18 cellular contexts compared by ENCODE assay signal in genomic region chr19:7978196-7978825, GRCh38. TPM values are rescaled to one million over a fixed set of nuclear protein-coding genes. Genes with fewer than 3 reads are reported as not detected.
DNase-seq lines count a peak whose midpoint lies in the region; FAIRE-seq and TF ChIP-seq lines count a peak whose summit lies in the region.
"Had no signal": no experiment of that assay in that cellular context is flagged by ENCODE, and none has a peak within 500 bp of the region (broad histone marks: within the 10 kb centered on the region; RNA-seq: fewer than 3 reads in every experiment).

No MANE protein-coding gene starts in this region.

- H2AFZ ChIP-seq in SK-N-SH (ENCODE audit: low read depth), result no peak overlapping the region

- CTCF ChIA-PET in SK-N-SH (lab: Yijun Ruan, JAX), result interaction anchor here (0.8 to 1.5 kb wide), 2 partner anchors 9 to 24 kb away, joined by 4 read pairs; no protein-coding TSS in a partner anchor
- CTCF ChIA-PET in activated naive CD4-positive, alpha-beta T cell treated with anti-CD3 and anti-CD28 coated beads, Interleukin-2, amount 10 ng/mL, durations not matched to agents 7 days and 5 days (lab: Charles Lee), result no interaction called here

- peaks cover 26% of the 10 kb centered on the region; the same call in 1 of the 2 replicates for H3K79me2 ChIP-seq in SK-N-SH (ENCODE audit: insufficient read depth)

- H3K27me3 Mint-ChIP-seq in activated naive CD4-positive, alpha-beta T cell treated with anti-CD3 and anti-CD28 coated beads, Interleukin-2, amount 10 ng/mL, durations not matched to agents 7 days and 5 days, result no peaks in the 10 kb centered on the region

- peaks cover 39 to 50% of the 10 kb centered on the region in 2 donors for H3K4me1 ChIP-seq in kidney (ENCODE audit: control insufficient read depth in 1 of 2, insufficient read depth in 1 of 2, low read depth in 1 of 2, low read length in 2 of 2)
- H3K4me1 ChIP-seq in SK-N-SH (ENCODE audit: control insufficient read depth in 1 of 2, insufficient read depth in 2 of 2, low read depth in 1 of 2, low read length in 1 of 2), result no peaks in the 10 kb centered on the region
- H3K4me1 ChIP-seq: BE2C had no signal

- H3K27me3 ChIP-seq in SK-N-SH (ENCODE audit: insufficient read depth), result no peaks in the 10 kb centered on the region
- H3K27me3 ChIP-seq: BE2C had no signal

- H3K9ac ChIP-seq in kidney (ENCODE audit: low read length in 2 of 2) (peak overlapping the region in 1 of 2 donors; percentile 60), SK-N-SH (no peak overlapping the region)

- H3K4me1 Mint-ChIP-seq in activated naive CD4-positive, alpha-beta T cell treated with anti-CD3 and anti-CD28 coated beads, Interleukin-2, amount 10 ng/mL, durations not matched to agents 7 days and 5 days, result no peaks in the 10 kb centered on the region

- H3K36me3 Mint-ChIP-seq in activated naive CD4-positive, alpha-beta T cell treated with anti-CD3 and anti-CD28 coated beads, Interleukin-2, amount 10 ng/mL, durations not matched to agents 7 days and 5 days, result peaks cover 22% of the 10 kb centered on the region

- H3K4me2 ChIP-seq in SK-N-SH, result no peak overlapping the region

- 95% methylated on average over 11 of the region's 12 CpGs for WGBS in SK-N-SH (ENCODE audit: low lambda C conversion rate)

- intact Hi-C loops in kidney (cut with DNase I), result no loop called here

- H3K9me2 ChIP-seq in SK-N-SH, result no peaks in the 10 kb centered on the region

- H3K27ac ChIP-seq in kidney (ENCODE audit: low read depth in 2 of 2, low read length in 2 of 2), result peak overlapping the region in 1 of 2 donors; percentile 60
- H3K27ac ChIP-seq in SK-N-SH (ENCODE audit: low read depth in 2 of 2, low read length in 1 of 2), result no peak overlapping the region

- no peak overlapping the region for H3K4me3 Mint-ChIP-seq in activated naive CD4-positive, alpha-beta T cell treated with anti-CD3 and anti-CD28 coated beads, Interleukin-2, amount 10 ng/mL, durations not matched to agents 7 days and 5 days
- H3K4me3 Mint-ChIP-seq: CD8-positive, alpha-beta T cell had no signal

- no peak overlapping the region for H3K27ac Mint-ChIP-seq in activated naive CD4-positive, alpha-beta T cell treated with anti-CD3 and anti-CD28 coated beads, Interleukin-2, amount 10 ng/mL, durations not matched to agents 7 days and 5 days
- H3K27ac Mint-ChIP-seq: CD8-positive, alpha-beta T cell had no signal

- TF ChIP-seq RAD21 in SK-N-SH (IDR thresholded peaks at IDR 0.05; ENCODE audit: low read length), result no peak

- no peak for TF ChIP-seq EP300 in SK-N-SH (IDR thresholded peaks at IDR 0.05; ENCODE audit: borderline replicate concordance in 1 of 2, low read depth in 1 of 2, low read length in 1 of 2)

- FAIRE-seq in kidney (lab: Jason Lieb, UNC), result no peak
- FAIRE-seq: G401.6, GM12891 had no signal

- H3F3A ChIP-seq in SK-N-SH (replicated peaks; ENCODE audit: insufficient read depth), result no peaks in the 10 kb centered on the region

- TF ChIP-seq CTCF in kidney (IDR thresholded peaks at IDR 0.05; ENCODE audit: borderline replicate concordance, extremely low read depth, insufficient read depth) (no peak), SK-N-SH (IDR thresholded peaks at IDR 0.05) (no peak)

- no peak overlapping the region for H3K4me3 ChIP-seq in kidney (ENCODE audit: low read length in 2 of 2)
- no peak overlapping the region for H3K4me3 ChIP-seq in SK-N-SH (ENCODE audit: low read depth in 2 of 2, low read length in 1 of 2)

- H3K9me3 Mint-ChIP-seq in activated naive CD4-positive, alpha-beta T cell treated with anti-CD3 and anti-CD28 coated beads, Interleukin-2, amount 10 ng/mL, durations not matched to agents 7 days and 5 days, result no peaks in the 10 kb centered on the region
- H3K9me3 Mint-ChIP-seq: CD8-positive, alpha-beta T cell had no signal

- H3K9me3 ChIP-seq in kidney (ENCODE audit: control insufficient read depth in 1 of 2, low read length in 2 of 2) (no peaks in the 10 kb centered on the region), SK-N-SH (no peaks in the 10 kb centered on the region)
- H3K9me3 ChIP-seq: BE2C had no signal

- POLR2A ChIA-PET in SK-N-SH (lab: Yijun Ruan, JAX), result no interaction called here

- DNase-seq in DMS79 (lab: John Stamatoyannopoulos, UW), result peak; percentile 28
- DNase-seq in ELR (ENCODE audit: low read depth), result peak; percentile 48
- DNase-seq in RPMI7951 (ENCODE audit: low read depth), result peak; percentile 13
- peak; percentile 30 for DNase-seq in kidney
- DNase-seq in amniotic stem cell (lab: John Stamatoyannopoulos, UW), result no peak
- no peak for DNase-seq in activated T-cell treated with anti-CD3 and anti-CD28 coated beads for 4 hours
- DNase-seq in SK-N-SH, result no peak
- DNase-seq in activated naive CD4-positive, alpha-beta T cell treated with anti-CD3 and anti-CD28 coated beads, Interleukin-2, amount 10 ng/mL, durations not matched to agents 7 days and 5 days, result no peak
- DNase-seq: BE2C; CD8-positive, alpha-beta T cell; DMS 273 treated with DMSO at 0.1 percent for 48 hours; Karpas-422; NCI-H1417 treated with DMSO at 0.1 percent for 48 hours; NCI-H2029; NCI-H345; NCI-H774 had no signal

- H3K36me3 ChIP-seq in kidney (ENCODE audit: control insufficient read depth in 1 of 2, insufficient read depth in 2 of 2, low read length in 2 of 2), result peaks cover 12 to 15% of the 10 kb centered on the region in 2 donors
- peaks cover 0 to 87% of the 10 kb centered on the region in 2 experiments for H3K36me3 ChIP-seq in SK-N-SH (replicated peaks in 1 of 2; ENCODE audit: control insufficient read depth in 1 of 2, insufficient read depth in 2 of 2, low read length in 1 of 2)

- peaks cover 31% of the 10 kb centered on the region for H4K20me1 ChIP-seq in SK-N-SH (ENCODE audit: insufficient read depth)

TF ChIP-seq in SK-N-SH, 30 proteins besides CTCF, POLR2A, EP300 and RAD21:
- TF ChIP-seq YY1 (IDR thresholded peaks at IDR 0.05; ENCODE audit: low read depth) (no peak), USF2 (IDR thresholded peaks at IDR 0.05; ENCODE audit: borderline replicate concordance, low read depth, low read length) (no peak), NRF1 (IDR thresholded peaks at IDR 0.05; ENCODE audit: low read depth, low read length) (no peak), NFIC (IDR thresholded peaks at IDR 0.05; ENCODE audit: borderline replicate concordance) (no peak), SIN3A (IDR thresholded peaks at IDR 0.05; ENCODE audit: borderline replicate concordance, low read depth, low read length) (no peak), RFX5 (IDR thresholded peaks at IDR 0.05; ENCODE audit: low read length) (no peak), ELF1 (IDR thresholded peaks at IDR 0.05) (no peak)

RNA-seq across cellular contexts. Expression of gene ELAVL1, which starts 27.1 kb away (rescaled TPM):
- total RNA-seq in RPMI7951 (2014; rRNA removed; shearing (Covaris generic)), result 31.8 and 39.0 TPM in 2 replicates
- total RNA-seq in kidney, result 64.7 TPM
- 34.6 TPM for polyA plus RNA-seq in kidney (ENCODE audit: insufficient read depth, low read depth, low replicate concordance)
- 41.7 and 49.6 TPM in 2 replicates for polyA plus RNA-seq in SK-N-SH (2012; rRNA removed)
- polyA plus RNA-seq in SK-N-SH (2012; cell fraction: cytosol; rRNA removed), result 53.5 and 64.4 TPM in 2 replicates
- polyA plus RNA-seq in SK-N-SH (2012; cell fraction: nucleus; rRNA removed), result 36.8 and 42.3 TPM in 2 replicates

RNA-seq across cellular contexts. Expression of gene TIMM44, which starts 34.8 kb away (rescaled TPM):
- 35.7 and 77.2 TPM in 2 replicates for total RNA-seq in RPMI7951 (2014; rRNA removed; shearing (Covaris generic))
- total RNA-seq in kidney, result 57.8 TPM
- polyA plus RNA-seq in kidney (ENCODE audit: insufficient read depth, low read depth, low replicate concordance) (46.7 TPM), SK-N-SH (2012; rRNA removed) (49.7 and 50.9 TPM in 2 replicates)
- polyA plus RNA-seq in SK-N-SH (2012; cell fraction: cytosol; rRNA removed), result 37.0 and 38.1 TPM in 2 replicates
- polyA plus RNA-seq in SK-N-SH (2012; cell fraction: nucleus; rRNA removed), result 97.2 and 112 TPM in 2 replicates

RNA-seq across cellular contexts. Expression of gene CTXN1, which starts 52.4 kb away (rescaled TPM):
- 1.2 and 2.6 TPM in 2 replicates for total RNA-seq in RPMI7951 (2014; rRNA removed; shearing (Covaris generic))
- total RNA-seq in kidney, result 25.9 TPM
- polyA plus RNA-seq in kidney (ENCODE audit: insufficient read depth, low read depth, low replicate concordance), result 8.9 TPM
- 28.3 and 53.8 TPM in 2 replicates for polyA plus RNA-seq in SK-N-SH (2012; rRNA removed)
- polyA plus RNA-seq in SK-N-SH (2012; cell fraction: cytosol; rRNA removed), result 26.2 and 42.1 TPM in 2 replicates
- polyA plus RNA-seq in SK-N-SH (2012; cell fraction: nucleus; rRNA removed), result 29.2 and 60.3 TPM in 2 replicates
- total RNA-seq: CD8-positive, alpha-beta T cell had no signal

RNA-seq across cellular contexts. Expression of gene SNAPC2, which starts 58.2 kb away (rescaled TPM):
- 27.1 and 27.5 TPM in 2 replicates for total RNA-seq in RPMI7951 (2014; rRNA removed; shearing (Covaris generic))
- 18.4 TPM for total RNA-seq in kidney
- polyA plus RNA-seq in kidney (ENCODE audit: insufficient read depth, low read depth, low replicate concordance), result 24.3 TPM
- polyA plus RNA-seq in SK-N-SH (2012; rRNA removed), result 29.7 and 38.7 TPM in 2 replicates
- polyA plus RNA-seq in SK-N-SH (2012; cell fraction: cytosol; rRNA removed), result 15.2 and 23.9 TPM in 2 replicates
- polyA plus RNA-seq in SK-N-SH (2012; cell fraction: nucleus; rRNA removed), result 26.0 and 28.6 TPM in 2 replicates

Comparison
In these comparisons a context has a peak if more than half of its experiments do, and no peak if none do; other contexts are left out.
1. DNase-seq: peak in DMS79 (single experiment), ELR (single experiment), RPMI7951 (single experiment) and kidney (single experiment); none in amniotic stem cell (single experiment), activated T-cell treated with anti-CD3 and anti-CD28 coated beads for 4 hours (single experiment), SK-N-SH (single experiment) and activated naive CD4-positive, alpha-beta T cell treated with anti-CD3 and anti-CD28 coated beads, Interleukin-2, amount 10 ng/mL, durations not matched to agents 7 days and 5 days (single experiment).